In genomic region chr9:137463931-137464290, GRCh38 we compare ENCODE assay signal across 1 cellular context.
TF ChIP-seq lines count a peak whose summit lies in the region.

No MANE protein-coding gene starts in this region.

TF ChIP-seq in SK-N-SH, 30 proteins besides CTCF, POLR2A, EP300 and RAD21 (continued from another document):
- no peak for TF ChIP-seq ZBTB33 (IDR thresholded peaks at IDR 0.05; ENCODE audit: borderline replicate concordance, low read depth)
- no peak for TF ChIP-seq GATA2 (CRISPR knock-in tag; IDR thresholded peaks at IDR 0.05)
- no peak for TF ChIP-seq RFX5 (IDR thresholded peaks at IDR 0.05; ENCODE audit: low read length)
- TF ChIP-seq NRF1 (IDR thresholded peaks at IDR 0.05; ENCODE audit: low read depth, low read length) = no peak
- TF ChIP-seq RCOR1 (IDR thresholded peaks at IDR 0.05; ENCODE audit: low read length) = no peak
TF ChIP-seq in SK-N-SH: peak in this region for 0.
